Comparison of ENCODE assay signal across 8 cellular contexts in the genomic region with DNA sequence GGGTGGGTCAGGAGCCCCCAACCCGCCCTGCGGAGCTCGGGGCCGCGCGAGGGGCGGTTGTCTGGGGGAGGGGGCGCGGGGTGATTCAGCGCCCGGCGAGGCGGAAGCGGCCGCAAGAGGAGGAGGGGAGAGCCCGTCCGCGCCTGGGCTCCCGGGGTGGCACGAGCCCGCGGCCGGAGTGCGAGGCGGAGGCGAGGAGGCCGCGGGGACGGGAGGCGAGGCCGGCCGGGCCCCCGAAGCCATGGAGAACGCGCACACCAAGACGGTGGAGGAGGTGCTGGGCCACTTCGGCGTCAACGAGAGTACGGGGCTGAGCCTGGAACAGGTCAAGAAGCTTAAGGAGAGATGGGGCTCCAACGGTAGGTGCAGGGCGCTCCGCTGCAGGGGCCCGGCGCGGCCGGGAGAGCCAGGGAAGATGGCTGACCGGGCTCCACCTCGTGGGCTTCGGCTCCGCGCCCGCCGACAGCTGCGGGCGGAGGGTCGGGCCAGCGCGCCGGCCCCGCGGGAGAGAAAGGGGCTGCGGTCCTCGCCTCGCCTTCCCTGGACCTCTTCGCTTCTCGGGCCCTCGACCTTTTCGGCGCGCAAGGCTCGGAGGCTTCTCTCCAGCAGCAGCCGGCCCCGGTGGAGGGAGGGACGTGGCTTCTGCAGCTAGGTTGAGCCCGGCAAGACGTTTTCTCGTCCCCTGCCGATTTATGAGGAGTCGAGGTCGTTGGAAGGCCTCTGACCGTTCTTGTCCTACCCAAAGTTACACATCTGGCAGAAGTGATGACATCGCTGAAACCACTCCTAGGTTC. TPM values are rescaled to one million over a fixed set of nuclear protein-coding genes. Genes with fewer than 3 reads are reported as not detected.
DNase-seq lines count a peak whose midpoint lies in the region; ATAC-seq and TF ChIP-seq lines count a peak whose summit lies in the region.

No MANE protein-coding gene starts in this region.

- ATAC-seq in GM19397 (IDR thresholded peaks at IDR 0.05; ENCODE audit: unreplicated experiment) (peak; percentile 38), HG03520 (IDR thresholded peaks at IDR 0.05; ENCODE audit: unreplicated experiment) (peak; percentile 27), heart left ventricle (peak in 3 of 4 donors; percentile 0 to 32 (median 27)), psoas muscle (peak; percentile 40 to 48 (median 46)), aorta (ENCODE audit: low FRiP score) (peak; percentile 66)
- peak; percentile 21 for ATAC-seq in activated naive CD8-positive, alpha-beta T cell treated with anti-CD3 and anti-CD28 coated beads, Interleukin-2, amount 10 ng/mL, durations not matched to agents 7 days and 5 days (ENCODE audit: low read depth)

- H3K27ac Mint-ChIP-seq in activated naive CD8-positive, alpha-beta T cell treated with anti-CD3 and anti-CD28 coated beads, Interleukin-2, amount 10 ng/mL, durations not matched to agents 7 days and 5 days, result peak overlapping the region; percentile 88

- H3K36me3 ChIP-seq in heart left ventricle (peaks cover 0 to 41% (median 32%) of the 10 kb centered on the region in 9 donors), psoas muscle (ENCODE audit: insufficient read depth in 1 of 2, low read depth in 1 of 2) (peaks cover 0 to 39% of the 10 kb centered on the region in 2 donors), aorta (ENCODE audit: control insufficient read depth in 1 of 2, insufficient read depth in 2 of 2, low read length in 1 of 2) (peaks cover 0 to 2% of the 10 kb centered on the region in 2 donors)

- H3K4me1 Mint-ChIP-seq in activated naive CD8-positive, alpha-beta T cell treated with anti-CD3 and anti-CD28 coated beads, Interleukin-2, amount 10 ng/mL, durations not matched to agents 7 days and 5 days, result peaks cover 40% of the 10 kb centered on the region

- DNase-seq in COR-L47 (lab: John Stamatoyannopoulos, UW), result peak; percentile 45
- peak; percentile 35 for DNase-seq in SK-N-DZ (ENCODE audit: low spot score)
- DNase-seq in activated naive CD8-positive, alpha-beta T cell treated with anti-CD3 and anti-CD28 coated beads, Interleukin-2, amount 10 ng/mL, durations not matched to agents 7 days and 5 days, result no peak
- DNase-seq in heart left ventricle, result peak; percentile 51 to 78 (median 58)
- DNase-seq in psoas muscle, result peak; percentile 62 to 73
- peak; percentile 72 to 87 for DNase-seq in aorta

- peaks cover 14% of the 10 kb centered on the region for H3K27me3 Mint-ChIP-seq in activated naive CD8-positive, alpha-beta T cell treated with anti-CD3 and anti-CD28 coated beads, Interleukin-2, amount 10 ng/mL, durations not matched to agents 7 days and 5 days

- H3K4me3 Mint-ChIP-seq in activated naive CD8-positive, alpha-beta T cell treated with anti-CD3 and anti-CD28 coated beads, Interleukin-2, amount 10 ng/mL, durations not matched to agents 7 days and 5 days, result peak overlapping the region; percentile 88

- H3K4me1 ChIP-seq in heart left ventricle (peaks cover 0 to 59% (median 38%) of the 10 kb centered on the region in 12 donors), psoas muscle (peaks cover 22% of the 10 kb centered on the region), aorta (ENCODE audit: control insufficient read depth in 1 of 2, insufficient read depth in 2 of 2, low read length in 2 of 2) (peaks cover 0 to 4% of the 10 kb centered on the region in 2 donors)

- peak overlapping the region; percentile 76 to 96 (median 92) for H3K4me3 ChIP-seq in heart left ventricle
- H3K4me3 ChIP-seq in psoas muscle, result peak overlapping the region; percentile 96
- H3K4me3 ChIP-seq in aorta (ENCODE audit: low read length in 2 of 2), result peak overlapping the region; percentile 77 to 96

- TF ChIP-seq POLR2A in heart left ventricle (IDR thresholded peaks at IDR 0.05), result peak in 1 of 2 donors; percentile 19

- H3K9me3 ChIP-seq in heart left ventricle (no peaks in the 10 kb centered on the region), psoas muscle (no peaks in the 10 kb centered on the region), aorta (ENCODE audit: control insufficient read depth, low read length) (no peaks in the 10 kb centered on the region)

- no peaks in the 10 kb centered on the region for H3K27me3 ChIP-seq in heart left ventricle
- H3K27me3 ChIP-seq in psoas muscle (ENCODE audit: insufficient read depth in 3 of 3, low read length in 2 of 3), result no peaks in the 10 kb centered on the region
- H3K27me3 ChIP-seq in aorta (ENCODE audit: control insufficient read depth in 1 of 2, insufficient read depth in 2 of 2, low read length in 1 of 2), result no peaks in the 10 kb centered on the region

- H3K27ac ChIP-seq in heart left ventricle (peak overlapping the region; percentile 91 to 100 (median 98)), psoas muscle (peak overlapping the region; percentile 96), aorta (ENCODE audit: low read depth in 1 of 2, low read length in 2 of 2) (peak overlapping the region; percentile 91 to 97)

- intact Hi-C loops in heart left ventricle (cut with DNase I) (loop anchor here in 9 of 10 donors (2.0 to 10.0 kb wide), 8 partner anchors 31 to 177 kb away; no protein-coding TSS in a partner anchor), psoas muscle (cut with DNase I) (loop anchor here in 1 of 2 donors (5.0 kb wide), 1 partner anchor 174 kb away; no protein-coding TSS in a partner anchor), aorta (cut with DNase I) (loop anchor here (1.0 to 5.0 kb wide), 5 partner anchors 36 to 174 kb away; no protein-coding TSS in a partner anchor)

- no peaks in the 10 kb centered on the region for H3K9me3 Mint-ChIP-seq in activated naive CD8-positive, alpha-beta T cell treated with anti-CD3 and anti-CD28 coated beads, Interleukin-2, amount 10 ng/mL, durations not matched to agents 7 days and 5 days

- H3K36me3 Mint-ChIP-seq in activated naive CD8-positive, alpha-beta T cell treated with anti-CD3 and anti-CD28 coated beads, Interleukin-2, amount 10 ng/mL, durations not matched to agents 7 days and 5 days, result peaks cover 24% of the 10 kb centered on the region

- 0 to 1% (median 0%) methylated on average over 44 to 83 of the region's 83 CpGs for WGBS in heart left ventricle, 4 donors
- 0 to 1% (median 0%) methylated on average over 59 to 83 of the region's 83 CpGs for WGBS in psoas muscle, 3 donors
- 0% methylated on average over 62 to 83 of the region's 83 CpGs for WGBS in aorta, 2 donors

- POLR2A ChIA-PET in activated naive CD8-positive, alpha-beta T cell treated with anti-CD3 and anti-CD28 coated beads, Interleukin-2, amount 10 ng/mL, durations not matched to agents 7 days and 5 days (lab: Charles Lee), result interaction anchor here (0.7 to 2.6 kb wide), 9 partner anchors 8 to 187 kb away, joined by 3 to 14 read pairs (median 4); a partner anchor contains a TSS

- TF ChIP-seq CTCF in heart left ventricle (IDR thresholded peaks at IDR 0.05) (no peak), psoas muscle (IDR thresholded peaks at IDR 0.05) (no peak)

RNA-seq across cellular contexts. Expression of a gene that starts 0.7 kb away (rescaled TPM):
- polyA plus RNA-seq in SK-N-DZ (2014; cell fraction: cytosol; rRNA removed), result 89.4 and 103 TPM in 2 replicates
- 90.0 and 149 TPM in 2 replicates for polyA plus RNA-seq in SK-N-DZ (2014; cell fraction: nucleus; rRNA removed)
- 10 to 100 TPM; 96.1 to 100.0 TPM for total RNA-seq in activated naive CD8-positive, alpha-beta T cell treated with anti-CD3 and anti-CD28 coated beads, Interleukin-2, amount 10 ng/mL, durations not matched to agents 7 days and 5 days
- total RNA-seq in heart left ventricle, result 1,000 to 10,000 TPM; 1,194 to 2,963 (median 1,871) TPM
- polyA plus RNA-seq in heart left ventricle, result 1,000 to 10,000 TPM in 1 of 2 donors, 100 to 1,000 TPM in 1; 494 to 1,113 TPM
- 1,000 to 10,000 TPM; 1,152 to 2,814 (median 1,810) TPM for total RNA-seq in psoas muscle
- polyA plus RNA-seq in psoas muscle, result 1,000 to 10,000 TPM in 2 of 3 donors, 100 to 1,000 TPM in 1; 691 to 1,378 (median 1,014) TPM
- total RNA-seq in aorta, result 100 to 1,000 TPM; 231 to 285 TPM
- polyA plus RNA-seq in aorta, result 100 to 1,000 TPM in 1 of 2 donors, 10 to 100 TPM in 1; 41.3 to 104 TPM

Comparison
In these comparisons a context has a peak if more than half of its experiments do, and no peak if none do; other contexts are left out.
1. RNA of a gene that starts 0.7 kb away (total RNA-seq): 1,152 to 2,814 TPM in psoas muscle and 1,194 to 2,963 TPM in heart left ventricle; 231 to 285 TPM in aorta and 96.1 to 100.0 TPM in activated naive CD8-positive, alpha-beta T cell treated with anti-CD3 and anti-CD28 coated beads, Interleukin-2, amount 10 ng/mL, durations not matched to agents 7 days and 5 days; every median in the first group is over 4 times any median in the second.
2. Peak in every context shown above with its lines, with median percentiles within 50 percentile points of each other: ATAC-seq, H3K27ac ChIP-seq and H3K4me3 ChIP-seq.